Comparison of ENCODE assay signal across 12 cellular contexts in genomic region chr5:141155540-141156374, GRCh38. TPM values are rescaled to one million over a fixed set of nuclear protein-coding genes. Genes with fewer than 3 reads are reported as not detected.
DNase-seq lines count a peak whose midpoint lies in the region; ATAC-seq and TF ChIP-seq lines count a peak whose summit lies in the region.
"Had no signal": no experiment of that assay in that cellular context is flagged by ENCODE, and none has a peak within 500 bp of the region (broad histone marks: within the 10 kb centered on the region; RNA-seq: fewer than 3 reads in every experiment).

No MANE protein-coding gene starts in this region.

- DNase-seq in GM12864 (ENCODE audit: low read depth), result no peak
- DNase-seq in NCI-H2227 treated with DMSO at 0.1 percent for 48 hours (lab: John Stamatoyannopoulos, UW), result peak; percentile 9
- DNase-seq in glutamatergic neuron, result peak; percentile 50
- DNase-seq in SK-N-DZ (ENCODE audit: low spot score), result no peak
- no peak for DNase-seq in HuH-7.5 (ENCODE audit: low spot score)
- DNase-seq: activated CD8-positive, alpha-beta memory T cell treated with anti-CD3 and anti-CD28 coated beads, Interleukin-2, amount 50 U/mL, for 4 hours; effector CD8-positive, alpha-beta T cell; heart right ventricle; transverse colon had no signal

- H3K4me3 ChIP-seq in GM12864 (ENCODE audit: low read depth, low read length), result no peak overlapping the region
- H3K4me3 ChIP-seq: heart right ventricle, transverse colon had no signal

- H3K9me3 Mint-ChIP-seq in glutamatergic neuron (ENCODE audit: unreplicated experiment), result peaks cover 24% of the 10 kb centered on the region

- H3K4me1 Mint-ChIP-seq in glutamatergic neuron (ENCODE audit: low read depth, unreplicated experiment), result no peaks in the 10 kb centered on the region

- peaks cover 48% of the 10 kb centered on the region for H3K36me3 Mint-ChIP-seq in glutamatergic neuron (ENCODE audit: unreplicated experiment)

- peak overlapping the region; percentile 90 for H3K4me3 Mint-ChIP-seq in glutamatergic neuron (ENCODE audit: unreplicated experiment)

- no peak for ATAC-seq in GM21737 (IDR thresholded peaks at IDR 0.05; ENCODE audit: unreplicated experiment)
- ATAC-seq: heart right ventricle had no signal

- peak overlapping the region; percentile 72 for H3K27ac Mint-ChIP-seq in glutamatergic neuron (ENCODE audit: unreplicated experiment)

- peak; percentile 1 for TF ChIP-seq CTCF in GM12864 (IDR thresholded peaks at IDR 0.05; ENCODE audit: low read depth, low read length, missing control alignments)
- TF ChIP-seq CTCF in glutamatergic neuron (IDR thresholded peaks at IDR 0.05; ENCODE audit: partially characterized antibody, unreplicated experiment), result peak; percentile 59

- peaks cover 6% of the 10 kb centered on the region for H3K27me3 Mint-ChIP-seq in glutamatergic neuron (ENCODE audit: unreplicated experiment)

RNA-seq across cellular contexts. Expression of gene PCDHB6, which starts 5.9 kb away (rescaled TPM):
- total RNA-seq in glutamatergic neuron (ENCODE audit: unreplicated experiment), result 7.2 TPM
- polyA plus RNA-seq in SK-N-DZ (2014; cell fraction: cytosol; rRNA removed), result 2.9 and 3.0 TPM in 2 replicates
- 1.4 TPM in 2 replicates for polyA plus RNA-seq in SK-N-DZ (2014; cell fraction: nucleus; rRNA removed)
- total RNA-seq: T-helper 2 cell treated with Interferon-gamma antibody and Interleukin-4, amounts not matched to agents 100 ng/mL and 5 ng/mL, for 36 hours had no signal

RNA-seq across cellular contexts. Expression of gene PCDHB7, which starts 16.7 kb away (rescaled TPM):
- total RNA-seq in glutamatergic neuron (ENCODE audit: unreplicated experiment), result 3.4 TPM
- 0.32 and 0.58 TPM in 2 replicates for polyA plus RNA-seq in SK-N-DZ (2014; cell fraction: cytosol; rRNA removed)
- 0.67 and 0.91 TPM in 2 replicates for polyA plus RNA-seq in SK-N-DZ (2014; cell fraction: nucleus; rRNA removed)
- total RNA-seq: T-helper 2 cell treated with Interferon-gamma antibody and Interleukin-4, amounts not matched to agents 100 ng/mL and 5 ng/mL, for 36 hours had no signal

RNA-seq across cellular contexts. Expression of gene PCDHB5, which starts 20.8 kb away (rescaled TPM):
- total RNA-seq in glutamatergic neuron (ENCODE audit: unreplicated experiment), result 72.2 TPM
- 0.25 and 0.38 TPM in 2 replicates for polyA plus RNA-seq in SK-N-DZ (2014; cell fraction: cytosol; rRNA removed)
- polyA plus RNA-seq in SK-N-DZ (2014; cell fraction: nucleus; rRNA removed), result 0.09 and 0.52 TPM in 2 replicates
- total RNA-seq: T-helper 2 cell treated with Interferon-gamma antibody and Interleukin-4, amounts not matched to agents 100 ng/mL and 5 ng/mL, for 36 hours had no signal

RNA-seq across cellular contexts. Expression of gene PCDHB8, which starts 21.8 kb away (rescaled TPM):
- 19.8 TPM for total RNA-seq in glutamatergic neuron (ENCODE audit: unreplicated experiment)
- 0.74 and 1.3 TPM in 2 replicates for polyA plus RNA-seq in SK-N-DZ (2014; cell fraction: cytosol; rRNA removed)
- polyA plus RNA-seq in SK-N-DZ (2014; cell fraction: nucleus; rRNA removed), result 0.35 and 0.80 TPM in 2 replicates
- total RNA-seq: HT1080; T-helper 2 cell treated with Interferon-gamma antibody and Interleukin-4, amounts not matched to agents 100 ng/mL and 5 ng/mL, for 36 hours had no signal

RNA-seq across cellular contexts. Expression of gene PCDHB16, which starts 26.4 kb away (rescaled TPM):
- total RNA-seq in glutamatergic neuron (ENCODE audit: unreplicated experiment), result 20.1 TPM
- polyA plus RNA-seq in SK-N-DZ (2014; cell fraction: cytosol; rRNA removed), result 2.6 TPM in 2 replicates
- 0.89 and 2.3 TPM in 2 replicates for polyA plus RNA-seq in SK-N-DZ (2014; cell fraction: nucleus; rRNA removed)
- total RNA-seq: HT1080; T-helper 2 cell treated with Interferon-gamma antibody and Interleukin-4, amounts not matched to agents 100 ng/mL and 5 ng/mL, for 36 hours had no signal

Comparison
In these comparisons a context has a peak if more than half of its experiments do, and no peak if none do; other contexts are left out.
1. DNase-seq: peak in NCI-H2227 treated with DMSO at 0.1 percent for 48 hours (single experiment) and glutamatergic neuron (single experiment); none in GM12864 (single experiment), SK-N-DZ (single experiment) and HuH-7.5 (single experiment).